In genomic region chr5:169099801-169100734, GRCh38 we compare ENCODE assay signal across 1 cellular context.
TF ChIP-seq lines count a peak whose summit lies in the region.

No MANE protein-coding gene starts in this region.

TF ChIP-seq in K562, 482 proteins besides CTCF, POLR2A, EP300 and RAD21 (continued from another document):
- TF ChIP-seq PBX2 (CRISPR knock-in tag; IDR thresholded peaks at IDR 0.05; ENCODE audit: low read depth) (no peak), PBX2 (tag; conservative IDR thresholded peaks at IDR 0.05; ENCODE audit: low read depth) (no peak), ARHGAP35 (IDR thresholded peaks at IDR 0.05; ENCODE audit: partially characterized antibody) (no peak)
